Comparison of ENCODE assay signal across 8 cellular contexts in the genomic region with DNA sequence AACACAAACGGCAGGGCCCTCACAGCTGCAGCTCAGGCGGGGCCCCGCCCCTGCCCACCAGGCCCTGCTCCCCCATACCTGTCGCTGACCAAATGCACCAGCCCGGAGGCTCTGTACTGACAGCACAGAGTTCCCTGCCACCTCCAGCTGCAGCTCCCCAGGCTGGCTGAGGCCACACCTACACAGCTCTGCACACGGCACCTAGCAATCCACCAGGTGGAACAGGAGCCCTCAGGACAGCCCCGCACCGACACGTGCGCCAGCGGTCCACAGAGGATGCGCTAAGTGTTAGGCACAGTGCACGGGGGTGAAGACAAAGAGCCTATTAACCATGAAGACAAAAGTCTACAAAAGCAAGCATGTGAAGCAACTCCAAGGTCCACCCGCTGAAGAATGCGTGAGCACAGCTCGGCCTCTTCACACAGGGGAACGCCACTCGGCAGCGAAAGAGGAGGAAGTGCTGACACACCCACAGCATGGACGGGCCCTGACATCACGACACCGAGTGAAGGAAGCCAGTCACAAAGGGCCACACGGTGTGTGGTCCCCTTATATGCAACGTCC. TPM values are rescaled to one million over a fixed set of nuclear protein-coding genes. Genes with fewer than 3 reads are reported as not detected.
A peak's percentile ranks its signal among the peaks of the same experiment; 100 is the strongest.
DNase-seq lines count a peak whose midpoint lies in the region; ATAC-seq and TF ChIP-seq lines count a peak whose summit lies in the region.

No MANE protein-coding gene starts in this region.

- DNase-seq in DMS153 treated with DMSO at 0.1 percent for 48 hours (lab: John Stamatoyannopoulos, UW; ENCODE audit: unreplicated experiment): peak; percentile 74
- peak; percentile 66 for DNase-seq in NCI-H2107 (lab: John Stamatoyannopoulos, UW)
- DNase-seq in colonic mucosa: peak; percentile 90
- DNase-seq in lung (ENCODE audit: low spot score): peak; percentile 57
- DNase-seq in HK-2 (ENCODE audit: unreplicated experiment): no peak
- DNase-seq in Kasumi-1 (lab: John Stamatoyannopoulos, UW): no peak
- DNase-seq in NCI-H446 treated with DMSO at 0.1 percent for 48 hours (lab: John Stamatoyannopoulos, UW): no peak

- intact Hi-C loops in colonic mucosa (cut with DNase I): no loop called here

- H3K4me1 ChIP-seq in colonic mucosa: peaks cover 20% of the 10 kb centered on the region
- H3K4me1 ChIP-seq in lung (ENCODE audit: control insufficient read depth in 2 of 2, insufficient read depth in 2 of 2, low read length in 2 of 2): peaks cover 14 to 15% of the 10 kb centered on the region in 2 donors

- H3K27ac ChIP-seq in colonic mucosa: peak overlapping the region; percentile 60
- H3K27ac ChIP-seq in lung (ENCODE audit: low read depth in 1 of 2, low read length in 1 of 2): peak overlapping the region in 1 of 2 donors; percentile 8

- H3K27me3 ChIP-seq in colonic mucosa: no peaks in the 10 kb centered on the region
- H3K27me3 ChIP-seq in lung (ENCODE audit: control insufficient read depth, insufficient read depth): no peaks in the 10 kb centered on the region

- WGBS in lung, 2 donors: 47 to 56% methylated on average over 24 of the region's 24 CpGs

- H3K4me3 ChIP-seq in colonic mucosa (peak overlapping the region; percentile 19), lung (no peak overlapping the region)

- ATAC-seq in lung (ENCODE audit: insufficient read depth, low FRiP score) (peak; percentile 63), GM21526 (IDR thresholded peaks at IDR 0.05; ENCODE audit: low FRiP score, unreplicated experiment) (no peak)

- H3K9ac ChIP-seq in colonic mucosa (ENCODE audit: low read depth in 2 of 2, low read length in 2 of 2): peak overlapping the region in 1 of 2 donors; percentile 57

- H3K36me3 ChIP-seq in colonic mucosa (no peaks in the 10 kb centered on the region), lung (ENCODE audit: control insufficient read depth in 2 of 2, insufficient read depth in 2 of 2, low read length in 2 of 2) (peaks cover 0 to 2% of the 10 kb centered on the region in 2 donors)

- TF ChIP-seq CTCF in colonic mucosa (IDR thresholded peaks at IDR 0.05) (no peak), lung (IDR thresholded peaks at IDR 0.05; ENCODE audit: control extremely low read depth, extremely low read depth) (no peak)

- H3K9me3 ChIP-seq in colonic mucosa: no peaks in the 10 kb centered on the region
- no peaks in the 10 kb centered on the region for H3K9me3 ChIP-seq in lung (ENCODE audit: control insufficient read depth in 2 of 2, insufficient read depth in 1 of 2, low read length in 1 of 2)

RNA-seq across cellular contexts. Expression of a gene that starts 5.4 kb away (rescaled TPM):
- 10 to 100 TPM; 24.5 to 24.6 TPM for total RNA-seq in colonic mucosa
- 10 to 100 TPM; 28.9 to 31.1 TPM for total RNA-seq in lung
- 1 to 10 TPM; 7.4 to 9.8 TPM for polyA plus RNA-seq in lung

Comparison
In these comparisons a context has a peak if more than half of its experiments do, and no peak if none do; other contexts are left out.
1. DNase-seq: peak in DMS153 treated with DMSO at 0.1 percent for 48 hours (single experiment), NCI-H2107 (single experiment), colonic mucosa (single experiment) and lung (single experiment); none in HK-2 (single experiment), Kasumi-1 (0 of 2) and NCI-H446 treated with DMSO at 0.1 percent for 48 hours (single experiment).